ENCODE assay signal across 8 cellular contexts in the genomic region with DNA sequence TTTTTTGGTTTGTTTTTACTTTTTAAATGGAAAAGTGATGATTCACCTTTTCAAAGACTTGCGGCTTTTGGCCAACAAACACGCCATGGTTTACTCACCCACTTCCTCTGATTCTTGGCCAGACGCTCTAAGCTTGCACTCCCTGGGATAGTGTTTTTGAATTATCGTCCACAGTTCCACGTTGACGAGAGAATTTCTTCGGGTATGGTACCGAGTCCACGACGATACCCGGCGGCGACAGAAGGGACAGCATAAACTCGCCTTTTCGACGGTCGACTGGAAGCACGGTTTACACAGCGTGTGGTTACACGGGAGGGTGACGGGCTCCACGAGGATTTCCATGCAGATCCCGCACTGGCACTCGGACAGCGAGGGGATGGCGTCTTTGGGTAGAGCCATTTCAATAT. TPM values are rescaled to one million over a fixed set of nuclear protein-coding genes. Genes with fewer than 3 reads are reported as not detected.
DNase-seq lines count a peak whose midpoint lies in the region; TF ChIP-seq lines count a peak whose summit lies in the region.

No MANE protein-coding gene starts in this region.

- H3K27ac Mint-ChIP-seq in chondrocyte (ENCODE audit: unreplicated experiment), result peak overlapping the region; percentile 98

- H3K9me3 Mint-ChIP-seq in chondrocyte (ENCODE audit: low read depth), result peaks cover 4% of the 10 kb centered on the region

- peak; percentile 64 for DNase-seq in DMS79 (lab: John Stamatoyannopoulos, UW)
- peak; percentile 81 for DNase-seq in H4 (ENCODE audit: low spot score)
- DNase-seq in NAMALWA (ENCODE audit: low spot score), result peak; percentile 74
- peak; percentile 24 to 25 for DNase-seq in activated CD4-positive, alpha-beta T cell treated with anti-CD3 and anti-CD28 coated beads for 24 hours (ENCODE audit: low read depth in 2 of 2)
- no peak for DNase-seq in chondrocyte (ENCODE audit: low spot score)
- DNase-seq in kidney glomerular epithelial cell (lab: John Stamatoyannopoulos, UW), result peak; percentile 73
- peak; percentile 10 to 32 for DNase-seq in stimulated activated CD4-positive, alpha-beta T cell treated with anti-CD3 and anti-CD28 coated beads, Interleukin-15, amount 100 ng/mL, for 1 hour (ENCODE audit: low read depth in 1 of 2, low spot score in 1 of 2)
- DNase-seq in NCI-H1930 (lab: John Stamatoyannopoulos, UW), result no peak

- H3K27me3 Mint-ChIP-seq in chondrocyte (ENCODE audit: low read depth), result no peaks in the 10 kb centered on the region

- H3K4me1 Mint-ChIP-seq in chondrocyte (ENCODE audit: low read depth), result peaks cover 29% of the 10 kb centered on the region

- no peaks in the 10 kb centered on the region for H3K36me3 Mint-ChIP-seq in chondrocyte (ENCODE audit: low read depth)

- TF ChIP-seq CTCF in chondrocyte (IDR thresholded peaks at IDR 0.05), result no peak

- peak overlapping the region; percentile 99 for H3K4me3 Mint-ChIP-seq in chondrocyte (ENCODE audit: unreplicated experiment)

RNA-seq across cellular contexts. Expression of a gene that starts 0.8 kb away (rescaled TPM):
- 9.5 and 12.6 TPM in 2 replicates for total RNA-seq in H4 (2014; rRNA removed; shearing (Covaris generic))
- total RNA-seq in chondrocyte, result 18.3 to 21.9 TPM (median 19.5 TPM) in 3 replicates

RNA-seq across cellular contexts. Expression of a gene that starts 12.4 kb away (rescaled TPM):
- not detected in 2 replicates for total RNA-seq in H4 (2014; rRNA removed; shearing (Covaris generic))
- not detected in 3 replicates for total RNA-seq in chondrocyte

Comparison
In these comparisons a context has a peak if more than half of its experiments do, and no peak if none do; other contexts are left out.
1. DNase-seq: peak in DMS79 (single experiment), H4 (single experiment), NAMALWA (single experiment), activated CD4-positive, alpha-beta T cell treated with anti-CD3 and anti-CD28 coated beads for 24 hours (2 of 2), kidney glomerular epithelial cell (single experiment) and stimulated activated CD4-positive, alpha-beta T cell treated with anti-CD3 and anti-CD28 coated beads, Interleukin-15, amount 100 ng/mL, for 1 hour (2 of 2); none in chondrocyte (single experiment) and NCI-H1930 (0 of 2).